Comparison of ENCODE assay signal across 8 cellular contexts in the genomic region with DNA sequence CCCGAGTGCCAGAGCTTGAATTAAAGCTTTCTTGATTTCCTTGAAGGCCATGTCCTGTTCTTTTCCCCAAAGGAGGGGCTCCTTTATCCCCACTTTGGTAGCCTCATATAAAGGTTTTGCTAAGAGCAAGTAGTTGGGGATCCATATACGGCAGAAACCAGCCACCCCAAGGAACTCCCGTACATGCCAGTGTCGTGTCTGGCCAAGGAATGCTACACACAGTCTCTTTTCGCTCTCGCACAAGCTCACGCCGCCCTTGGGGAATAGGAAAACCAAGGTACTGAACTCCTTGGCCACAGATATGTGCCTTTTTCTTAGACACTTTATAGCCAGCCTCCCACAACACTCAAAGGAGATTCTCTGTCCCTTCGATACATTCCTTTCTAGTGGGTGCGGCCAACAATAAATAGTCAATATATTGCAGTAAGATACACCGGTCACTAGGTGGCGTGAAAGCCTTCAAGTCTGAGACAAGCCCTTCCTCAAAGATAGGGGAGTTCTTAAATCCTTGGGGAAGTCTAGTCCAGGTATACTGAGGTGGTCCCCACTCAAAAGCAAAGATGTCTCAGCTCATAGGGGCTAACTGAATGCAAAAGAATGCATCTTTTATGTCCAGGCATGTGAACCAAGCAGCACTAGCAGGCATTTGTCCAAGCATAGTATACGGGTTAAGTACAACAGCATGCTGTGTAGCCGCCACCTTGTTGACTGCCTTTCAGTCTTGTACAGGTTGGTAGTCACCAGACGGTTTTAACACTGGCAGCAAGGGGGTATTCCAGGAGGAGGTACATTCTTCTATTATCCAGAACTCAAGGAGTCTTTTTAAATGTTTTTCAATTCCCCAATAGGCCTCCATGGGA. TPM values are rescaled to one million over a fixed set of nuclear protein-coding genes. Genes with fewer than 3 reads are reported as not detected.
A peak's percentile ranks its signal among the peaks of the same experiment; 100 is the strongest.
DNase-seq lines count a peak whose midpoint lies in the region; ATAC-seq and TF ChIP-seq lines count a peak whose summit lies in the region.

No MANE protein-coding gene starts in this region.

- H3K79me2 ChIP-seq in osteoblast (ENCODE audit: insufficient read depth, low read length): no peaks in the 10 kb centered on the region

- ATAC-seq in HG03135 (IDR thresholded peaks at IDR 0.05; ENCODE audit: unreplicated experiment): no peak

- DNase-seq in DMS114 treated with DMSO at 0.1 percent for 48 hours (lab: John Stamatoyannopoulos, UW; ENCODE audit: unreplicated experiment): peak; percentile 38
- DNase-seq in GM20000 (ENCODE audit: low spot score): peak; percentile 26
- DNase-seq in NCI-H1694 (lab: John Stamatoyannopoulos, UW): peak; percentile 13
- DNase-seq in fibroblast of pulmonary artery (ENCODE audit: low read depth): peak; percentile 68
- DNase-seq in osteoblast (ENCODE audit: insufficient read length, low spot score, missing footprints): peak; percentile 59
- DNase-seq in activated CD4-positive, CD25-positive, alpha-beta regulatory T cell (lab: John Stamatoyannopoulos, UW): no peak

- peak; percentile 19 for TF ChIP-seq CTCF in GM20000 (IDR thresholded peaks at IDR 0.05; ENCODE audit: extremely low read depth, missing control alignments)
- peak; percentile 49; the same call in 1 of the 2 replicates for TF ChIP-seq CTCF in WI38 (IDR thresholded peaks at IDR 0.05; ENCODE audit: low read depth, low read length)
- TF ChIP-seq CTCF in fibroblast of pulmonary artery (IDR thresholded peaks at IDR 0.05; ENCODE audit: low read length, missing control alignments): peak; percentile 56
- peak; percentile 74 for TF ChIP-seq CTCF in osteoblast (IDR thresholded peaks at IDR 0.05; ENCODE audit: extremely low read depth, low read depth, low read length)

- no peaks in the 10 kb centered on the region for H3K9me3 ChIP-seq in osteoblast (ENCODE audit: low read depth, low read length)

- H4K20me1 ChIP-seq in osteoblast (ENCODE audit: insufficient read depth, low read length): no peaks in the 10 kb centered on the region

- no peak overlapping the region for H3K27ac ChIP-seq in osteoblast (ENCODE audit: low read depth, low read length)

- peak overlapping the region; percentile 59 for H3K4me2 ChIP-seq in osteoblast (ENCODE audit: insufficient read depth, low read length)

- peak overlapping the region; percentile 53 for H2AFZ ChIP-seq in osteoblast (ENCODE audit: low read length)

- H3K4me3 ChIP-seq in WI38 (ENCODE audit: low read depth, low read length): no peak overlapping the region
- no peak overlapping the region for H3K4me3 ChIP-seq in fibroblast of pulmonary artery (replicated peaks; ENCODE audit: low read depth, low read length)
- H3K4me3 ChIP-seq in osteoblast (ENCODE audit: insufficient read depth, low read length): peak overlapping the region; percentile 49

- H3K27me3 ChIP-seq in osteoblast (ENCODE audit: insufficient read depth, low read length): peaks cover 43% of the 10 kb centered on the region

- no peaks in the 10 kb centered on the region for H3K36me3 ChIP-seq in osteoblast (ENCODE audit: insufficient read depth, low read length)

- no peaks in the 10 kb centered on the region for H3K4me1 ChIP-seq in osteoblast (ENCODE audit: insufficient read depth, low read length)

RNA-seq across cellular contexts. Expression of gene XAGE1B, which starts 57.8 kb away (rescaled TPM):
- total RNA-seq in osteoblast: not detected in 2 replicates

Comparison
In these comparisons a context has a peak if more than half of its experiments do, and no peak if none do; other contexts are left out.
1. DNase-seq: peak in DMS114 treated with DMSO at 0.1 percent for 48 hours (single experiment), GM20000 (single experiment), NCI-H1694 (single experiment), fibroblast of pulmonary artery (single experiment) and osteoblast (single experiment); none in activated CD4-positive, CD25-positive, alpha-beta regulatory T cell (0 of 4).
2. CTCF ChIP-seq: peak in every context shown above with its lines; median percentile 74 in osteoblast; 56 in fibroblast of pulmonary artery; 49 in WI38; 19 in GM20000.